24 cellular contexts compared by ENCODE assay signal in genomic region chr1:41719590-41719989, GRCh38.
"Had no signal": no experiment of that assay in that cellular context is flagged by ENCODE, and none has a peak within 500 bp of the region (broad histone marks: within the 10 kb centered on the region; RNA-seq: fewer than 3 reads in every experiment).

No MANE protein-coding gene starts in this region.

- ATAC-seq: mucosa of descending colon; naive thymus-derived CD4-positive, alpha-beta T cell; natural killer cell treated with Interleukin-12 subunit alpha and Interleukin-12 subunit beta and Interleukin-15 and Interleukin-18, amount 100 ng/mL, for 72 hours; right cardiac atrium; sciatic nerve; stimulated activated naive CD8-positive, alpha-beta T cell treated with anti-CD3 and anti-CD28 coated beads, Interleukin-15, amount 100 ng/mL, for 72 hours had no signal

- DNase-seq: hypothalamus; immature natural killer cell; islet precursor cell; left ventricle myocardium inferior; midbrain; mucosa of descending colon; naive thymus-derived CD4-positive, alpha-beta T cell; ovary; retina; right cardiac atrium; stimulated activated CD4-positive, alpha-beta T cell treated with anti-CD3 and anti-CD28 coated beads, Interleukin-12 subunit alpha, Interleukin-12 subunit beta, amount 100 ng/mL, for 4 hours; stimulated activated CD4-positive, alpha-beta T cell treated with anti-CD3 and anti-CD28 coated beads, Interleukin-15, amount 100 ng/mL, for 24 hours; stimulated activated CD4-positive, alpha-beta T cell treated with anti-CD3 and anti-CD28 coated beads, Interleukin-2, amount 100 ng/mL, for 24 hours; stimulated activated CD4-positive, alpha-beta T cell treated with anti-CD3 and anti-CD28 coated beads, Interleukin-4, amount 100 ng/mL, for 1 hour; stimulated activated naive CD4-positive, alpha-beta T cell treated with Interleukin-2 at 50 U/mL for 16 hours; stimulated activated naive CD8-positive, alpha-beta T cell treated with anti-CD3 and anti-CD28 coated beads, Interleukin-15, amount 100 ng/mL, for 72 hours; substantia nigra; uterus had no signal

- H3K36me3 ChIP-seq: left ventricle myocardium inferior, ovary, prostate gland, tibial nerve, uterus had no signal

- H3K9me3 ChIP-seq: left ventricle myocardium inferior, mucosa of descending colon, ovary, prostate gland, tibial nerve, uterus had no signal

- H3K4me3 ChIP-seq: left ventricle myocardium inferior, lung, mucosa of descending colon, ovary, prostate gland, skin epidermis, tibial nerve, uterus had no signal

- H3K27me3 ChIP-seq: ovary, tibial nerve, uterus had no signal

- H3K27ac ChIP-seq: left ventricle myocardium inferior, ovary, prostate gland, skin epidermis, tibial nerve, uterus had no signal

- H3K4me1 ChIP-seq: prostate gland had no signal
